8 cellular contexts compared by ENCODE assay signal in the genomic region with DNA sequence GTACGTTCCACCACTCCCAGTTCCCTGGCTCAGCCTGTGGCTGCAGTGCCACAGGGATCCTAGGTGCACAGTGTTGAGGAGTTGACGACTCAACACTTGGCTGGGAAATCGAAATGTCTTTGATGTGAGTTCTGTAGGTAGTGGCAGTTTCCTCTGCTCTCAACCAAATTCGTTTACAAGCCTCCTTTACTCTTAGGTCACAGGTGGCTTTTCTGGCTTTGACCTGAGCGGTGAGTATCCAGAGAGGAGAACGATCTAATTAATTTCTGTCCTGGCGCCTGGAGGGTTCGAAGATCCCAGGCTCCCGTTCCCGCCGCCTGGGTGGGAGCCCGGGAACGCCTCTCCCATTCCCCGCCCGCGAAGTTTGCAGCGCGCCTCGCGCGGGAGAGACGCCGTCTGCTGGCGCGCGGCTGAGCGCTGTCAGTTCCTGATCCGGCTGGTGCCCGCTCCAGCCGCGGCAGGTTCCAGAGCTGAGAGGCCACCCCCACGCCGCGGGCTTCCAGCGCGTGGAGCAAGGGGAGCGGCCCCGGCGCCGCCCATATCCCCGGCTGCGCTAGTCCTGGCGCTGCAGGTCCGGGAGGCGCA. TPM values are rescaled to one million over a fixed set of nuclear protein-coding genes. Genes with fewer than 3 reads are reported as not detected.
A peak's percentile ranks its signal among the peaks of the same experiment; 100 is the strongest.
DNase-seq lines count a peak whose midpoint lies in the region; ATAC-seq and TF ChIP-seq lines count a peak whose summit lies in the region.

Gene LAMA3 (plus strand): TSS at position 423 of the 585 bp plus-strand sequence. CDS start 231 bp downstream, outside the sequence.

- no peaks in the 10 kb centered on the region for H3K79me1 ChIP-seq in H9 (ENCODE audit: insufficient read depth, low read depth, low read length, poor library complexity, severe bottlenecking)

- DNase-seq in AG10803 (ENCODE audit: low read depth), result peak; percentile 27
- no peak for DNase-seq in H9
- DNase-seq in NCI-H774 (lab: John Stamatoyannopoulos, UW), result peak; percentile 39
- DNase-seq in activated naive CD4-positive, alpha-beta T cell treated with anti-CD3 and anti-CD28 coated beads, Interleukin-2, amount 10 ng/mL, durations not matched to agents 7 days and 5 days, result peak; percentile 52
- peak; percentile 81 for DNase-seq in Right ventricle myocardium superior
- no peak for DNase-seq in osteocyte (ENCODE audit: extremely low spot score, unreplicated experiment)
- no peak for DNase-seq in islet precursor cell

- H3K27me3 Mint-ChIP-seq in H9 (ENCODE audit: low read depth) (peaks cover 64% of the 10 kb centered on the region), osteocyte (ENCODE audit: unreplicated experiment) (peaks cover 52% of the 10 kb centered on the region)
- H3K27me3 Mint-ChIP-seq in activated naive CD4-positive, alpha-beta T cell treated with anti-CD3 and anti-CD28 coated beads, Interleukin-2, amount 10 ng/mL, durations not matched to agents 7 days and 5 days, result peaks cover 80% of the 10 kb centered on the region

- no peaks in the 10 kb centered on the region for H3K9me3 ChIP-seq in H9 (ENCODE audit: control insufficient read depth, low read depth, low read length)

- H3K9me3 Mint-ChIP-seq in H9 (no peaks in the 10 kb centered on the region), osteocyte (ENCODE audit: unreplicated experiment) (no peaks in the 10 kb centered on the region)
- H3K9me3 Mint-ChIP-seq in activated naive CD4-positive, alpha-beta T cell treated with anti-CD3 and anti-CD28 coated beads, Interleukin-2, amount 10 ng/mL, durations not matched to agents 7 days and 5 days, result no peaks in the 10 kb centered on the region

- no CpG with 5 or more reads among the region's 45 CpGs for WGBS in H9 (ENCODE audit: extremely low coverage, insufficient read length, low lambda C conversion rate)

- no peak within 1 kb of the TSS for H2BK12ac ChIP-seq in H9 (ENCODE audit: insufficient read length, low read depth, low read length)

- peaks cover 9 to 11% of the 10 kb centered on the region in 2 experiments for H3K4me1 Mint-ChIP-seq in H9
- peaks cover 11% of the 10 kb centered on the region for H3K4me1 Mint-ChIP-seq in activated naive CD4-positive, alpha-beta T cell treated with anti-CD3 and anti-CD28 coated beads, Interleukin-2, amount 10 ng/mL, durations not matched to agents 7 days and 5 days
- H3K4me1 Mint-ChIP-seq in osteocyte (ENCODE audit: unreplicated experiment), result peaks cover 9% of the 10 kb centered on the region

- intact Hi-C loops in Right ventricle myocardium superior (cut with DNase I), result no loop called here

- no peak within 1 kb of the TSS for H2AFZ ChIP-seq in H9 (ENCODE audit: low read length)

- CTCF ChIA-PET in activated naive CD4-positive, alpha-beta T cell treated with anti-CD3 and anti-CD28 coated beads, Interleukin-2, amount 10 ng/mL, durations not matched to agents 7 days and 5 days (lab: Charles Lee), result no interaction called here

- no peaks in the 10 kb centered on the region for H3K79me2 ChIP-seq in H9 (ENCODE audit: insufficient read depth, low read length)

- H3K27me3 ChIP-seq in H9 (ENCODE audit: insufficient read depth, low read length), result peaks cover 18% of the 10 kb centered on the region; the same call in 1 of the 2 replicates

- H4K20me1 ChIP-seq in H9 (ENCODE audit: control insufficient read depth, insufficient read depth, insufficient read length), result no peaks in the 10 kb centered on the region

- H3K4ac ChIP-seq in H9 (ENCODE audit: low read depth, low read length), result no peak within 1 kb of the TSS

- H3K4me2 ChIP-seq in H9 (ENCODE audit: insufficient read depth, insufficient read length, low read length), result peak within 1 kb of the TSS; percentile 47

- H3K23me2 ChIP-seq in H9 (ENCODE audit: insufficient read length, low read depth, low read length, poor library complexity, severe bottlenecking), result peaks cover 7% of the 10 kb centered on the region

- no peak within 1 kb of the TSS for H3K23ac ChIP-seq in H9 (ENCODE audit: insufficient read length, low read depth, low read length)

- no peak within 1 kb of the TSS for H2AK5ac ChIP-seq in H9 (ENCODE audit: insufficient read length, low read length)

- H2BK15ac ChIP-seq in H9 (ENCODE audit: low read depth, low read length), result no peak within 1 kb of the TSS

- peak within 1 kb of the TSS; percentile 49 for H3K4me3 ChIP-seq in AG10803 (ENCODE audit: low read length)

- no peak within 1 kb of the TSS for H3K27ac ChIP-seq in H9 (ENCODE audit: insufficient read length, low read depth, low read length)

- ATAC-seq in Right ventricle myocardium superior (ENCODE audit: poor library complexity) (peak; percentile 95), HG02852 (IDR thresholded peaks at IDR 0.05; ENCODE audit: unreplicated experiment) (no peak)

- no peak within 1 kb of the TSS for H4K91ac ChIP-seq in H9 (ENCODE audit: insufficient read length, low read depth, low read length)

- no peaks in the 10 kb centered on the region for H3K4me1 ChIP-seq in H9 (ENCODE audit: insufficient read depth, low read length)

- H3K56ac ChIP-seq in H9 (ENCODE audit: insufficient read length, low read depth, low read length), result no peak within 1 kb of the TSS

- H4K5ac ChIP-seq in H9 (ENCODE audit: insufficient read length, low read depth, low read length), result no peak within 1 kb of the TSS

- H2BK20ac ChIP-seq in H9 (ENCODE audit: low read depth, low read length, poor library complexity, severe bottlenecking), result no peak within 1 kb of the TSS

- no peak within 1 kb of the TSS for H3K18ac ChIP-seq in H9 (ENCODE audit: insufficient read length, low read depth, low read length)

- H2BK5ac ChIP-seq in H9 (ENCODE audit: insufficient read length, low read length), result no peak within 1 kb of the TSS

- peak within 1 kb of the TSS; percentile 60 to 79 for H3K4me3 Mint-ChIP-seq in H9
- peak within 1 kb of the TSS; percentile 50 for H3K4me3 Mint-ChIP-seq in activated naive CD4-positive, alpha-beta T cell treated with anti-CD3 and anti-CD28 coated beads, Interleukin-2, amount 10 ng/mL, durations not matched to agents 7 days and 5 days
- peak within 1 kb of the TSS; percentile 56 for H3K4me3 Mint-ChIP-seq in osteocyte (ENCODE audit: unreplicated experiment)

- no peak within 1 kb of the TSS for H3K27ac Mint-ChIP-seq in H9
- H3K27ac Mint-ChIP-seq in activated naive CD4-positive, alpha-beta T cell treated with anti-CD3 and anti-CD28 coated beads, Interleukin-2, amount 10 ng/mL, durations not matched to agents 7 days and 5 days, result no peak within 1 kb of the TSS
- H3K27ac Mint-ChIP-seq in osteocyte (ENCODE audit: unreplicated experiment), result no peak within 1 kb of the TSS

- H3K14ac ChIP-seq in H9 (ENCODE audit: insufficient read depth, low read length), result no peak within 1 kb of the TSS; the same call in 1 of the 2 replicates

- no peak within 1 kb of the TSS for H3T11ph ChIP-seq in H9 (ENCODE audit: low read length)

- H3K36me3 Mint-ChIP-seq in H9 (ENCODE audit: insufficient read depth in 1 of 3, low read depth in 3 of 3) (no peaks in the 10 kb centered on the region; a peak in 1 of 7 replicates), osteocyte (ENCODE audit: unreplicated experiment) (no peaks in the 10 kb centered on the region)
- no peaks in the 10 kb centered on the region for H3K36me3 Mint-ChIP-seq in activated naive CD4-positive, alpha-beta T cell treated with anti-CD3 and anti-CD28 coated beads, Interleukin-2, amount 10 ng/mL, durations not matched to agents 7 days and 5 days

- H4K8ac ChIP-seq in H9 (replicated peaks; ENCODE audit: insufficient read length, low read depth, low read length), result no peak within 1 kb of the TSS

- H2BK120ac ChIP-seq in H9 (ENCODE audit: low read depth, low read length, poor library complexity, severe bottlenecking), result no peak within 1 kb of the TSS

- no peak within 1 kb of the TSS for H3K9ac ChIP-seq in H9 (ENCODE audit: extremely low read depth, insufficient read length, low read length)

- peak; percentile 22 for TF ChIP-seq CTCF in AG10803 (conservative IDR thresholded peaks at IDR 0.05; ENCODE audit: low read length)
- TF ChIP-seq CTCF in H9 (conservative IDR thresholded peaks at IDR 0.05), result no peak
- TF ChIP-seq CTCF in osteocyte (IDR thresholded peaks at IDR 0.05), result no peak

RNA-seq across cellular contexts. Expression of gene LAMA3, which starts in this region (rescaled TPM):
- total RNA-seq in H9 (2021) (0.33 and 0.68 TPM in 2 replicates), Right ventricle myocardium superior (3.3 TPM), osteocyte (not detected in 2 replicates)

Comparison
In these comparisons a context has a peak if more than half of its experiments do, and no peak if none do; other contexts are left out.
1. DNase-seq: peak in AG10803 (single experiment), NCI-H774 (single experiment), activated naive CD4-positive, alpha-beta T cell treated with anti-CD3 and anti-CD28 coated beads, Interleukin-2, amount 10 ng/mL, durations not matched to agents 7 days and 5 days (single experiment) and Right ventricle myocardium superior (single experiment); none in H9 (single experiment), osteocyte (single experiment) and islet precursor cell (single experiment).
2. Peak in every context shown above with its lines, with median percentiles within 50 percentile points of each other: H3K4me3 Mint-ChIP-seq.